In the genomic region with DNA sequence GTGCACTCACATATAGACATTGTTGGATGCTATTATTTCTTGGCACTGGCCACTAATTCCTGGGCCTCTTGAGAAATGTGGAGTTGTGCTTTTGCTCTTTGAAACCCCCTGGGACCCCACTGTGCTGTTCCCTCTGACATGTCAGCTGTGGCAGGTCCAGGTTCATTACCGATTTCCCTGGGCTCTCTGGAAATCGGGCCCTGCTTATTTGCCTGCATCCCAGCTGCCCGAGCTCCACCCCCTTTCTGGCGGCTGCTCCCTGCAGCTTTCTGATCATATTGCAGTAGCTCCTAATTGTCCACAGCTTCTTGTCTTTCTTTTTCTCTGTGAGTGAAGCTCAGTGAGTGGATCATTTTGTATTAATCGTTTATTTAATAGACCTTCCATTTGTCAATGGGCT, we compare ENCODE assay signal across 1 cellular context.
TF ChIP-seq lines count a peak whose summit lies in the region.

No MANE protein-coding gene starts in this region.

TF ChIP-seq in WTC11, 78 proteins besides CTCF, POLR2A, EP300 and RAD21 (continued from another document):
- TF ChIP-seq, protein P1, sequence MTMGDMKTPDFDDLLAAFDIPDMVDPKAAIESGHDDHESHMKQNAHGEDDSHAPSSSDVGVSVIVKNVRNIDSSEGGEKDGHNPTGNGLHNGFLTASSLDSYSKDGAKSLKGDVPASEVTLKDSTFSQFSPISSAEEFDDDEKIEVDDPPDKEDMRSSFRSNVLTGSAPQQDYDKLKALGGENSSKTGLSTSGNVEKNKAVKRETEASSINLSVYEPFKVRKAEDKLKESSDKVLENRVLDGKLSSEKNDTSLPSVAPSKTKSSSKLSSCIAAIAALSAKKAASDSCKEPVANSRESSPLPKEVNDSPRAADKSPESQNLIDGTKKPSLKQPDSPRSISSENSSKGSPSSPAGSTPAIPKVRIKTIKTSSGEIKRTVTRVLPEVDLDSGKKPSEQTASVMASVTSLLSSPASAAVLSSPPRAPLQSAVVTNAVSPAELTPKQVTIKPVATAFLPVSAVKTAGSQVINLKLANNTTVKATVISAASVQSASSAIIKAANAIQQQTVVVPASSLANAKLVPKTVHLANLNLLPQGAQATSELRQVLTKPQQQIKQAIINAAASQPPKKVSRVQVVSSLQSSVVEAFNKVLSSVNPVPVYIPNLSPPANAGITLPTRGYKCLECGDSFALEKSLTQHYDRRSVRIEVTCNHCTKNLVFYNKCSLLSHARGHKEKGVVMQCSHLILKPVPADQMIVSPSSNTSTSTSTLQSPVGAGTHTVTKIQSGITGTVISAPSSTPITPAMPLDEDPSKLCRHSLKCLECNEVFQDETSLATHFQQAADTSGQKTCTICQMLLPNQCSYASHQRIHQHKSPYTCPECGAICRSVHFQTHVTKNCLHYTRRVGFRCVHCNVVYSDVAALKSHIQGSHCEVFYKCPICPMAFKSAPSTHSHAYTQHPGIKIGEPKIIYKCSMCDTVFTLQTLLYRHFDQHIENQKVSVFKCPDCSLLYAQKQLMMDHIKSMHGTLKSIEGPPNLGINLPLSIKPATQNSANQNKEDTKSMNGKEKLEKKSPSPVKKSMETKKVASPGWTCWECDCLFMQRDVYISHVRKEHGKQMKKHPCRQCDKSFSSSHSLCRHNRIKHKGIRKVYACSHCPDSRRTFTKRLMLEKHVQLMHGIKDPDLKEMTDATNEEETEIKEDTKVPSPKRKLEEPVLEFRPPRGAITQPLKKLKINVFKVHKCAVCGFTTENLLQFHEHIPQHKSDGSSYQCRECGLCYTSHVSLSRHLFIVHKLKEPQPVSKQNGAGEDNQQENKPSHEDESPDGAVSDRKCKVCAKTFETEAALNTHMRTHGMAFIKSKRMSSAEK (CRISPR knock-in tag; IDR thresholded peaks at IDR 0.05; ENCODE audit: borderline replicate concordance) = no peak
TF ChIP-seq in WTC11: peak in this region for 0.
